Comparison of ENCODE assay signal across 8 cellular contexts in the genomic region with DNA sequence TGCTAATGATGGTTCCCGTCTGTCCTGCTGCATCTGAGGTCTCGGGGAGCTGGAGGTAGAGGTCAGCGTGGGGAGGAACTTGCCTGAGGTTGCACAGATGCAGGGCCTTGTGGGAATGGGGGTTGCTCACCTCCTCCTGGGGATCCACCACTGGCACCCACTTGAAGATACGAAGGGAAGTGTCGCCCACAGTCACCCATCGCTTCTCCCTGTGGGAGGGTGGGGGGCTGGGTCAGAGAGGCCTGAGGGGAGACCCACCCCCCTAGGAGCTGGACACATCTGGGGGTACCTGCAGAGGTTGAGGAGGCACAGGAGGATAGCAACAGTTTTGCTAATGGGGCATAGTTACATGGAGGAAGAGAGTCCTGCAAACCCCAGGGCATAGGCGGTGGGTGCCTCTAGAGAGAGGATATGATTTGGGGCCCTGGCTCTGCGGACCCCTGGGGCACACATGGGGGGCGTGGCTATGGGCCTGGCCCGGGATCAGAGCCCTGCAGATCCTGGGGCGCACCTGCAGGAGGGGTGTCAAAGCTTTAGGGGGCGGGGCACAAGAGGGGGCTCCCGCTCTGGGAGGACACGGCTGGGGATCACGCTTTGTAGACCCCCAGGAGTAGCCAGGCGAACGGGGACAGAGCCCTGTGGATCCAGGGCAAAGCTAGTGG. TPM values are rescaled to one million over a fixed set of nuclear protein-coding genes. Genes with fewer than 3 reads are reported as not detected.
DNase-seq lines count a peak whose midpoint lies in the region; ATAC-seq, FAIRE-seq and TF ChIP-seq lines count a peak whose summit lies in the region.

No MANE protein-coding gene starts in this region.

- peak overlapping the region; percentile 3 for H3K4ac ChIP-seq in trophoblast cell (ENCODE audit: low read depth, low read length)

- H3K36me3 ChIP-seq in Caco-2 (ENCODE audit: control insufficient read depth, insufficient read depth, low read length) (no peaks in the 10 kb centered on the region; the same call in 1 of the 2 replicates), GM23248 (ENCODE audit: low read depth) (peaks cover 15% of the 10 kb centered on the region; the same call in 1 of the 2 replicates), trophoblast cell (ENCODE audit: control insufficient read depth in 1 of 2, insufficient read depth in 2 of 2, low read length in 2 of 2) (peaks cover 15 to 16% of the 10 kb centered on the region in 2 experiments)

- H3K27me3 ChIP-seq in Caco-2 (replicated peaks; ENCODE audit: control insufficient read depth, insufficient read depth, low read length) (no peaks in the 10 kb centered on the region), GM23248 (replicated peaks; ENCODE audit: insufficient read depth) (no peaks in the 10 kb centered on the region), trophoblast cell (ENCODE audit: insufficient read depth, low read length) (no peaks in the 10 kb centered on the region)

- peaks cover 22% of the 10 kb centered on the region for H3K79me1 ChIP-seq in trophoblast cell (ENCODE audit: low read length)

- no peak for TF ChIP-seq POLR2A in GM12892 (IDR thresholded peaks at IDR 0.05; ENCODE audit: low read depth, low read length)

- H2AK5ac ChIP-seq in trophoblast cell (ENCODE audit: low read length): peak overlapping the region; percentile 10

- H2AFZ ChIP-seq in GM23248 (peak overlapping the region; percentile 74), trophoblast cell (ENCODE audit: insufficient read depth, low read length, poor library complexity) (peak overlapping the region; percentile 6)

- H3K14ac ChIP-seq in trophoblast cell (ENCODE audit: low read length): peak overlapping the region; percentile 47

- peak overlapping the region; percentile 65 for H4K91ac ChIP-seq in trophoblast cell (ENCODE audit: low read depth, low read length)

- peak overlapping the region; percentile 1 for H2BK5ac ChIP-seq in trophoblast cell (ENCODE audit: low read depth, low read length, poor library complexity)

- POLR2A ChIA-PET in Caco-2 (lab: Charles Lee): no interaction called here

- H3K27ac ChIP-seq in GM23248 (peak overlapping the region; percentile 96; the same call in 1 of the 2 replicates), trophoblast cell (ENCODE audit: low read depth, low read length) (peak overlapping the region; percentile 85)

- no peak for DNase-seq in Caco-2
- DNase-seq in GM23248: peak; percentile 9
- no peak for DNase-seq in trophoblast cell
- DNase-seq in NCI-H526 treated with DMSO at 0.1 percent for 48 hours (lab: John Stamatoyannopoulos, UW): no peak
- no peak for DNase-seq in GM12892 (ENCODE audit: insufficient read length)
- DNase-seq in NCI-H1105 treated with DMSO at 0.1 percent for 48 hours (lab: John Stamatoyannopoulos, UW): no peak

- no peaks in the 10 kb centered on the region for H3K9me3 ChIP-seq in Caco-2
- no peaks in the 10 kb centered on the region for H3K9me3 ChIP-seq in GM23248 (ENCODE audit: low read depth)
- peaks cover 2% of the 10 kb centered on the region for H3K9me3 ChIP-seq in trophoblast cell (ENCODE audit: insufficient read depth, low read depth, low read length)

- H3K4me3 Mint-ChIP-seq in Caco-2 (ENCODE audit: unreplicated experiment): peak overlapping the region; percentile 90
- H3K4me3 Mint-ChIP-seq in T-helper 1 cell treated with Interleukin-12 subunit alpha and Interleukin-12 subunit beta and Interleukin-4 antibody, amounts not matched to agents 30 μg/mL and 1 μg/mL, for 36 hours: peak overlapping the region; percentile 89

- ATAC-seq in esophagus mucosa: peak; percentile 0

- no peak for TF ChIP-seq CTCF in Caco-2 (IDR thresholded peaks at IDR 0.05; ENCODE audit: insufficient read depth in 1 of 2, low read depth in 1 of 2, low read length in 1 of 2, severe bottlenecking in 1 of 2, unreplicated experiment in 1 of 2)

- no peak overlapping the region for H2BK12ac ChIP-seq in trophoblast cell (ENCODE audit: low read length)

- 14 to 15% methylated on average over 16 to 17 of the region's 17 CpGs for WGBS in GM23248 (ENCODE audit: low coverage in 1 of 2, low lambda C conversion rate in 2 of 2, missing lambda C conversion rate in 2 of 2), 2 experiments
- no CpG with 5 or more reads among the region's 17 CpGs for WGBS in trophoblast cell (ENCODE audit: extremely low coverage, insufficient coverage, insufficient read length)

- peak overlapping the region; percentile 5 for H2BK120ac ChIP-seq in trophoblast cell (ENCODE audit: insufficient read depth, low read length, poor library complexity)

- peaks cover 20% of the 10 kb centered on the region for H3F3A ChIP-seq in GM23248 (ENCODE audit: insufficient read depth)

- no peaks in the 10 kb centered on the region for H4K20me1 ChIP-seq in GM23248 (ENCODE audit: insufficient read depth)

- no TSS peak for BruUV-seq in Caco-2 (replicated peaks; lab: Mats Ljungman, UMichigan)

- peak overlapping the region; percentile 8 for H3K18ac ChIP-seq in trophoblast cell (ENCODE audit: low read length)

- H3K36me3 Mint-ChIP-seq in Caco-2 (ENCODE audit: insufficient read depth, unreplicated experiment): peaks cover 22% of the 10 kb centered on the region
- H3K36me3 Mint-ChIP-seq in T-helper 1 cell treated with Interleukin-12 subunit alpha and Interleukin-12 subunit beta and Interleukin-4 antibody, amounts not matched to agents 30 μg/mL and 1 μg/mL, for 36 hours (ENCODE audit: low read depth): peaks cover 13% of the 10 kb centered on the region

- H3K79me2 ChIP-seq in GM23248 (ENCODE audit: insufficient read depth) (peaks cover 32% of the 10 kb centered on the region), trophoblast cell (ENCODE audit: control insufficient read depth, insufficient read depth, low read length, poor library complexity) (peaks cover 18% of the 10 kb centered on the region)

- H3K4me2 ChIP-seq in GM23248 (ENCODE audit: unreplicated experiment): peak overlapping the region; percentile 90
- peak overlapping the region; percentile 84 for H3K4me2 ChIP-seq in trophoblast cell (ENCODE audit: low read length)

- H4K8ac ChIP-seq in trophoblast cell (ENCODE audit: low read depth, low read length): peak overlapping the region; percentile 67

- no peaks in the 10 kb centered on the region for H3K27me3 Mint-ChIP-seq in Caco-2 (ENCODE audit: insufficient read depth, unreplicated experiment)
- no peaks in the 10 kb centered on the region for H3K27me3 Mint-ChIP-seq in T-helper 1 cell treated with Interleukin-12 subunit alpha and Interleukin-12 subunit beta and Interleukin-4 antibody, amounts not matched to agents 30 μg/mL and 1 μg/mL, for 36 hours (ENCODE audit: low read depth)

- FAIRE-seq in GM12892 (lab: Jason Lieb, UNC): no peak

- H3K9ac ChIP-seq in GM23248: peak overlapping the region; percentile 89
- peak overlapping the region; percentile 77 for H3K9ac ChIP-seq in trophoblast cell (ENCODE audit: low read length)

- H3K27ac Mint-ChIP-seq in Caco-2 (ENCODE audit: unreplicated experiment): peak overlapping the region; percentile 87
- peak overlapping the region; percentile 85 for H3K27ac Mint-ChIP-seq in T-helper 1 cell treated with Interleukin-12 subunit alpha and Interleukin-12 subunit beta and Interleukin-4 antibody, amounts not matched to agents 30 μg/mL and 1 μg/mL, for 36 hours

- in situ Hi-C loops in GM23248 (cut with MboI): no loop called here

- peak overlapping the region; percentile 20 for H4K12ac ChIP-seq in trophoblast cell (ENCODE audit: low read depth, low read length)

- H3K9me2 ChIP-seq in GM23248 (ENCODE audit: insufficient read depth): no peaks in the 10 kb centered on the region

- H3K4me3 ChIP-seq in Caco-2 (ENCODE audit: low read depth, low read length) (peak overlapping the region; percentile 98), GM23248 (peak overlapping the region; percentile 86), trophoblast cell (ENCODE audit: low read depth, low read length) (peak overlapping the region; percentile 83)

- CTCF ChIA-PET in Caco-2 (lab: Charles Lee): no interaction called here

- no peaks in the 10 kb centered on the region for H3K9me3 Mint-ChIP-seq in Caco-2 (ENCODE audit: unreplicated experiment)
- no peaks in the 10 kb centered on the region for H3K9me3 Mint-ChIP-seq in T-helper 1 cell treated with Interleukin-12 subunit alpha and Interleukin-12 subunit beta and Interleukin-4 antibody, amounts not matched to agents 30 μg/mL and 1 μg/mL, for 36 hours

- H3K4me1 Mint-ChIP-seq in Caco-2 (ENCODE audit: low read depth, unreplicated experiment): peaks cover 23% of the 10 kb centered on the region
- peaks cover 38% of the 10 kb centered on the region for H3K4me1 Mint-ChIP-seq in T-helper 1 cell treated with Interleukin-12 subunit alpha and Interleukin-12 subunit beta and Interleukin-4 antibody, amounts not matched to agents 30 μg/mL and 1 μg/mL, for 36 hours (ENCODE audit: low read depth)

- H3K4me1 ChIP-seq in Caco-2 (peaks cover 30% of the 10 kb centered on the region), GM23248 (ENCODE audit: insufficient read depth) (peaks cover 26% of the 10 kb centered on the region), trophoblast cell (ENCODE audit: control insufficient read depth in 1 of 2, insufficient read depth in 2 of 2, low read length in 2 of 2) (peaks cover 17 to 28% of the 10 kb centered on the region in 2 experiments)

- intact Hi-C loops in Caco-2 (cut with micrococcal nuclease; ENCODE audit: unreplicated experiment): no loop called here

- H3K23ac ChIP-seq in trophoblast cell (ENCODE audit: low read length): no peak overlapping the region

RNA-seq across cellular contexts. Expression of gene BCL7C, which starts 0.7 kb away (rescaled TPM):
- 15.1 and 17.7 TPM in 2 replicates for total RNA-seq in Caco-2 (2022)
- total RNA-seq in GM23248 (2014; rRNA removed; shearing (Covaris generic)): 42.5 and 77.1 TPM in 2 replicates
- 62.5 and 68.1 TPM in 2 replicates for polyA plus RNA-seq in GM23248 (2016; fragmentation: Nextera tagmentation; extraction: Ambion mirVana)
- total RNA-seq in esophagus mucosa: 30.5 TPM
- 28.8 TPM in 2 replicates for polyA plus RNA-seq in trophoblast cell (2013)
- polyA plus RNA-seq in GM12892 (2012; ENCODE audit: missing spikeins): 8.2 TPM

RNA-seq across cellular contexts. Expression of gene CTF1, which starts 3.2 kb away (rescaled TPM):
- total RNA-seq in Caco-2 (2022): 1.8 and 2.4 TPM in 2 replicates
- total RNA-seq in GM23248 (2014; rRNA removed; shearing (Covaris generic)): 4.4 and 4.8 TPM in 2 replicates
- 2.0 and 2.1 TPM in 2 replicates for polyA plus RNA-seq in GM23248 (2016; fragmentation: Nextera tagmentation; extraction: Ambion mirVana)
- 2.3 TPM for total RNA-seq in esophagus mucosa
- 6.0 and 6.4 TPM in 2 replicates for polyA plus RNA-seq in trophoblast cell (2013)
- polyA plus RNA-seq in GM12892 (2012; ENCODE audit: missing spikeins): not detected

RNA-seq across cellular contexts. Expression of gene FBXL19, which starts 30.2 kb away (rescaled TPM):
- total RNA-seq in Caco-2 (2022) (20.2 and 23.4 TPM in 2 replicates), esophagus mucosa (19.2 TPM)
- 18.2 and 23.0 TPM in 2 replicates for total RNA-seq in GM23248 (2014; rRNA removed; shearing (Covaris generic))
- 0.39 and 0.64 TPM in 2 replicates for polyA plus RNA-seq in GM23248 (2016; fragmentation: Nextera tagmentation; extraction: Ambion mirVana)
- 36.4 and 36.8 TPM in 2 replicates for polyA plus RNA-seq in trophoblast cell (2013)
- polyA plus RNA-seq in GM12892 (2012; ENCODE audit: missing spikeins): 3.3 TPM

RNA-seq across cellular contexts. Expression of gene ORAI3, which starts 55.7 kb away (rescaled TPM):
- total RNA-seq in Caco-2 (2022) (4.7 TPM in 2 replicates), esophagus mucosa (9.8 TPM)
- total RNA-seq in GM23248 (2014; rRNA removed; shearing (Covaris generic)): 36.1 and 39.7 TPM in 2 replicates
- 30.9 and 31.6 TPM in 2 replicates for polyA plus RNA-seq in GM23248 (2016; fragmentation: Nextera tagmentation; extraction: Ambion mirVana)
- polyA plus RNA-seq in trophoblast cell (2013): 14.3 and 15.9 TPM in 2 replicates
- 13.5 TPM for polyA plus RNA-seq in GM12892 (2012; ENCODE audit: missing spikeins)
